In the genomic region with DNA sequence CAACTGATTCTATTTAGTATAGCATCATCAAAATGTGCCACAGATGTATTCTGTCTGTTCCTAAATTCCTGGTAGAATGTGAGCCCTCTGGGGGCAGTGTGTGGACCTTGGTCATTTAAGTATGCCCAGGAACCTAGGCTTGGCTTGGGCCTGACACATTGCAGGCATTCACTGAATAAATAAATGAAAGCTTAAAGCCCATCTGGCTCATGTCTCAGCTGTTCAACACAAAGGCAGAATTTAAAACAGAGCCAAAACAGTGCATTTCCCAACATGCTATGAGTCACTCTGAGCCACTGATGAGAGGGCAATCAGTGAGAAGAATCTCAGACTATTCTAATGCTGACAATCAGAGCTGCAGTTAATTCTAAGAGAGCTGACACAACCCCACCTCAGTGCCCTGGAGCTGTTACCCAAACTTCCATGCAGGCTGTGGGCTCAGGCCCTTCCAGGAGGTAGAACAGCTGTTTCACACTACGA, we compare ENCODE assay signal across 8 cellular contexts. TPM values are rescaled to one million over a fixed set of nuclear protein-coding genes. Genes with fewer than 3 reads are reported as not detected.
DNase-seq lines count a peak whose midpoint lies in the region; ATAC-seq, FAIRE-seq and TF ChIP-seq lines count a peak whose summit lies in the region.

No MANE protein-coding gene starts in this region.

- DNase-seq in GM04503 (ENCODE audit: low read depth) (peak; percentile 99), RCC 7860 (ENCODE audit: low spot score) (peak; percentile 78), esophagus muscularis mucosa (ENCODE audit: extremely low spot score) (peak; percentile 92), nephron progenitor cell (no peak), COLO668 (lab: John Stamatoyannopoulos, UW; ENCODE audit: unreplicated experiment) (no peak)
- DNase-seq in stimulated activated naive CD4-positive, alpha-beta T cell treated with Interleukin-2 at 50 U/mL for 16 hours (lab: John Stamatoyannopoulos, UW) = no peak
- DNase-seq in stimulated activated CD4-positive, alpha-beta T cell treated with anti-CD3 and anti-CD28 coated beads, Interleukin-4, amount 100 ng/mL, for 4 hours = no peak

- H3K4me3 Mint-ChIP-seq in nephron progenitor cell = no peak overlapping the region

- peak overlapping the region in 1 of 4 donors; percentile 10 for H3K4me3 ChIP-seq in esophagus muscularis mucosa

- TF ChIP-seq EP300 in esophagus muscularis mucosa (IDR thresholded peaks at IDR 0.05) = no peak

- TF ChIP-seq CTCF in esophagus muscularis mucosa (IDR thresholded peaks at IDR 0.05) (no peak), nephron progenitor cell (IDR thresholded peaks at IDR 0.05) (no peak)

- peaks cover 38% of the 10 kb centered on the region for H3K36me3 Mint-ChIP-seq in nephron progenitor cell (ENCODE audit: low read depth)

- H3K9me3 ChIP-seq in esophagus muscularis mucosa = no peaks in the 10 kb centered on the region

- intact Hi-C loops in esophagus muscularis mucosa (cut with DNase I) = no loop called here

- no peaks in the 10 kb centered on the region for H3K27me3 Mint-ChIP-seq in nephron progenitor cell (ENCODE audit: low read depth, poor library complexity)

- WGBS in esophagus muscularis mucosa = 22% methylated on average over 1 of the region's 1 CpG

- H3K4me1 ChIP-seq in esophagus muscularis mucosa = peaks cover 56 to 84% (median 75%) of the 10 kb centered on the region in 4 donors

- FAIRE-seq in RCC 7860 (lab: Jason Lieb, UNC) = peak; percentile 86

- no peaks in the 10 kb centered on the region for H3K27me3 ChIP-seq in esophagus muscularis mucosa

- peaks cover 0 to 9% (median 0%) of the 10 kb centered on the region in 4 donors for H3K36me3 ChIP-seq in esophagus muscularis mucosa

- H3K27ac ChIP-seq in esophagus muscularis mucosa (replicated peaks in 1 of 4) = peak overlapping the region; percentile 79 to 90 (median 86)

- no peak for ATAC-seq in HG03442 (IDR thresholded peaks at IDR 0.05; ENCODE audit: unreplicated experiment)

- no peaks in the 10 kb centered on the region for H3K9me3 Mint-ChIP-seq in nephron progenitor cell

- H3K27ac Mint-ChIP-seq in nephron progenitor cell = peak overlapping the region; percentile 1

- peaks cover 12% of the 10 kb centered on the region for H3K4me1 Mint-ChIP-seq in nephron progenitor cell

- no peak for TF ChIP-seq POLR2A in esophagus muscularis mucosa (IDR thresholded peaks at IDR 0.05; ENCODE audit: low read depth)

RNA-seq across cellular contexts. Expression of gene FAM193B, which starts 8.1 kb away (rescaled TPM):
- total RNA-seq in esophagus muscularis mucosa = 10 to 100 TPM; 24.4 to 65.6 (median 50.7) TPM

RNA-seq across cellular contexts. Expression of gene DDX41, which starts 29.5 kb away (rescaled TPM):
- 10 to 100 TPM; 58.1 to 92.1 (median 66.0) TPM for total RNA-seq in esophagus muscularis mucosa

RNA-seq across cellular contexts. Expression of gene DOK3, which starts 36.7 kb away (rescaled TPM):
- total RNA-seq in esophagus muscularis mucosa = 10 to 100 TPM in 1 of 4 donors, 1 to 10 TPM in 3; 6.7 to 15.2 (median 7.5) TPM

RNA-seq across cellular contexts. Expression of gene TMED9, which starts 45.7 kb away (rescaled TPM):
- total RNA-seq in esophagus muscularis mucosa = 10 to 100 TPM; 47.3 to 75.7 (median 62.3) TPM

RNA-seq across cellular contexts. Expression of gene PDLIM7, which starts 48.9 kb away (rescaled TPM):
- 1,000 to 10,000 TPM in 1 of 4 donors, 100 to 1,000 TPM in 3; 316 to 1,085 (median 575) TPM for total RNA-seq in esophagus muscularis mucosa

Comparison
In these comparisons a context has a peak if more than half of its experiments do, and no peak if none do; other contexts are left out.
1. DNase-seq: peak in GM04503 (single experiment), RCC 7860 (single experiment) and esophagus muscularis mucosa (single experiment); none in nephron progenitor cell (single experiment), stimulated activated naive CD4-positive, alpha-beta T cell treated with Interleukin-2 at 50 U/mL for 16 hours (single experiment), stimulated activated CD4-positive, alpha-beta T cell treated with anti-CD3 and anti-CD28 coated beads, Interleukin-4, amount 100 ng/mL, for 4 hours (0 of 2) and COLO668 (single experiment).